In genomic region chr10:97713828-97714400, GRCh38 we compare ENCODE assay signal across 8 cellular contexts. TPM values are rescaled to one million over a fixed set of nuclear protein-coding genes. Genes with fewer than 3 reads are reported as not detected.
DNase-seq lines count a peak whose midpoint lies in the region; ATAC-seq, FAIRE-seq and TF ChIP-seq lines count a peak whose summit lies in the region.

No MANE protein-coding gene starts in this region.

- no peaks in the 10 kb centered on the region for H3K9me3 ChIP-seq in CD8-positive, alpha-beta memory T cell (ENCODE audit: low read length)
- no peaks in the 10 kb centered on the region for H3K9me3 ChIP-seq in osteoblast (ENCODE audit: low read depth, low read length)

- POLR2A ChIA-PET in CD8-positive, alpha-beta memory T cell (lab: Charles Lee): interaction anchor here (1.0 to 2.3 kb wide), 3 partner anchors 11 to 27 kb away, joined by 3 to 13 read pairs (median 10); partner anchors contain the start of genes AVPI1 and ZFYVE27

- FAIRE-seq in urothelium cell line (lab: Jason Lieb, UNC): peak; percentile 96

- H3K4me3 Mint-ChIP-seq in CD8-positive, alpha-beta memory T cell: peak overlapping the region; percentile 86 to 100 (median 99)
- H3K4me3 Mint-ChIP-seq in activated naive CD8-positive, alpha-beta T cell treated with anti-CD3 and anti-CD28 coated beads for 36 hours: peak overlapping the region; percentile 96
- H3K4me3 Mint-ChIP-seq in glutamatergic neuron (ENCODE audit: unreplicated experiment): peak overlapping the region; percentile 98

- H3K27me3 ChIP-seq in CD8-positive, alpha-beta memory T cell (ENCODE audit: insufficient read depth, low read length, poor library complexity, severe bottlenecking): no peaks in the 10 kb centered on the region
- no peaks in the 10 kb centered on the region for H3K27me3 ChIP-seq in osteoblast (ENCODE audit: insufficient read depth, low read length)

- CTCF ChIA-PET in CD8-positive, alpha-beta memory T cell (lab: Charles Lee): interaction anchor here (0.8 to 14.6 kb wide), 7 partner anchors 9 to 38 kb away, joined by 3 to 199 read pairs (median 6); partner anchors contain the start of genes AVPI1 and ZFYVE27

- DNase-seq in CD8-positive, alpha-beta memory T cell: peak; percentile 26 to 69 (median 50)
- DNase-seq in RPMI8226 (peak; percentile 77), glutamatergic neuron (peak; percentile 73), osteoblast (ENCODE audit: insufficient read length, low spot score, missing footprints) (peak; percentile 97), urothelium cell line (ENCODE audit: low spot score) (peak; percentile 76)
- DNase-seq in activated naive CD8-positive, alpha-beta T cell treated with anti-CD3 and anti-CD28 coated beads for 36 hours: peak; percentile 61

- peaks cover 0 to 3% (median 0%) of the 10 kb centered on the region in 3 donors for H3K36me3 Mint-ChIP-seq in CD8-positive, alpha-beta memory T cell
- peaks cover 4% of the 10 kb centered on the region for H3K36me3 Mint-ChIP-seq in activated naive CD8-positive, alpha-beta T cell treated with anti-CD3 and anti-CD28 coated beads for 36 hours
- no peaks in the 10 kb centered on the region for H3K36me3 Mint-ChIP-seq in glutamatergic neuron (ENCODE audit: unreplicated experiment)

- peak overlapping the region; percentile 9 for H3K27ac ChIP-seq in CD8-positive, alpha-beta memory T cell (ENCODE audit: low read depth, low read length)
- peak overlapping the region; percentile 67 for H3K27ac ChIP-seq in osteoblast (ENCODE audit: low read depth, low read length)

- peak; percentile 64 for ATAC-seq in GM19324 (IDR thresholded peaks at IDR 0.05; ENCODE audit: low FRiP score, unreplicated experiment)
- ATAC-seq in HG03520 (IDR thresholded peaks at IDR 0.05; ENCODE audit: unreplicated experiment): peak; percentile 50

- H3K4me3 ChIP-seq in CD8-positive, alpha-beta memory T cell (ENCODE audit: low read length): peak overlapping the region; percentile 59
- peak overlapping the region; percentile 85 for H3K4me3 ChIP-seq in osteoblast (ENCODE audit: insufficient read depth, low read length)

- TF ChIP-seq CTCF in glutamatergic neuron (IDR thresholded peaks at IDR 0.05; ENCODE audit: partially characterized antibody, unreplicated experiment) (no peak), osteoblast (IDR thresholded peaks at IDR 0.05; ENCODE audit: extremely low read depth, low read depth, low read length) (no peak)

- H3K27me3 Mint-ChIP-seq in CD8-positive, alpha-beta memory T cell: peaks cover 19 to 23% of the 10 kb centered on the region in 2 donors
- H3K27me3 Mint-ChIP-seq in activated naive CD8-positive, alpha-beta T cell treated with anti-CD3 and anti-CD28 coated beads for 36 hours: peaks cover 34% of the 10 kb centered on the region
- peaks cover 16% of the 10 kb centered on the region for H3K27me3 Mint-ChIP-seq in glutamatergic neuron (ENCODE audit: unreplicated experiment)

- H3K9me3 Mint-ChIP-seq in CD8-positive, alpha-beta memory T cell: no peaks in the 10 kb centered on the region
- no peaks in the 10 kb centered on the region for H3K9me3 Mint-ChIP-seq in activated naive CD8-positive, alpha-beta T cell treated with anti-CD3 and anti-CD28 coated beads for 36 hours
- peaks cover 7% of the 10 kb centered on the region for H3K9me3 Mint-ChIP-seq in glutamatergic neuron (ENCODE audit: unreplicated experiment)

- peak overlapping the region; percentile 92 for H3K4me2 ChIP-seq in osteoblast (ENCODE audit: insufficient read depth, low read length)

- no peaks in the 10 kb centered on the region for H3K36me3 ChIP-seq in CD8-positive, alpha-beta memory T cell (ENCODE audit: insufficient read depth, low read length)
- peaks cover 29% of the 10 kb centered on the region for H3K36me3 ChIP-seq in osteoblast (ENCODE audit: insufficient read depth, low read length)

- peaks cover 9 to 23% (median 9%) of the 10 kb centered on the region in 3 donors for H3K4me1 Mint-ChIP-seq in CD8-positive, alpha-beta memory T cell
- peaks cover 10% of the 10 kb centered on the region for H3K4me1 Mint-ChIP-seq in activated naive CD8-positive, alpha-beta T cell treated with anti-CD3 and anti-CD28 coated beads for 36 hours
- peaks cover 9% of the 10 kb centered on the region for H3K4me1 Mint-ChIP-seq in glutamatergic neuron (ENCODE audit: low read depth, unreplicated experiment)

- peaks cover 51% of the 10 kb centered on the region for H3K79me2 ChIP-seq in osteoblast (ENCODE audit: insufficient read depth, low read length)

- no peaks in the 10 kb centered on the region for H3K4me1 ChIP-seq in CD8-positive, alpha-beta memory T cell (ENCODE audit: insufficient read depth, low read length)
- H3K4me1 ChIP-seq in osteoblast (ENCODE audit: insufficient read depth, low read length): peaks cover 43% of the 10 kb centered on the region

- H2AFZ ChIP-seq in osteoblast (ENCODE audit: low read length): peak overlapping the region; percentile 78

- H3K27ac Mint-ChIP-seq in CD8-positive, alpha-beta memory T cell: peak overlapping the region; percentile 18 to 98 (median 95)
- H3K27ac Mint-ChIP-seq in activated naive CD8-positive, alpha-beta T cell treated with anti-CD3 and anti-CD28 coated beads for 36 hours: peak overlapping the region; percentile 94
- H3K27ac Mint-ChIP-seq in glutamatergic neuron (ENCODE audit: unreplicated experiment): peak overlapping the region; percentile 96

- H4K20me1 ChIP-seq in osteoblast (ENCODE audit: insufficient read depth, low read length): peaks cover 34% of the 10 kb centered on the region

RNA-seq across cellular contexts. Expression of gene MARVELD1, which starts 0.4 kb away (rescaled TPM):
- 1 to 10 TPM; 4.3 to 4.7 TPM for total RNA-seq in CD8-positive, alpha-beta memory T cell
- polyA plus RNA-seq in CD8-positive, alpha-beta memory T cell: 0.15 TPM
- 1 to 10 TPM; 4.1 to 5.5 TPM for total RNA-seq in activated naive CD8-positive, alpha-beta T cell treated with anti-CD3 and anti-CD28 coated beads for 36 hours
- total RNA-seq in glutamatergic neuron (ENCODE audit: unreplicated experiment) (12.2 TPM), osteoblast (56.6 and 57.5 TPM in 2 replicates)

RNA-seq across cellular contexts. Expression of gene ZFYVE27, which starts 23.0 kb away (rescaled TPM):
- 10 to 100 TPM; 27.4 to 28.6 TPM for total RNA-seq in CD8-positive, alpha-beta memory T cell
- polyA plus RNA-seq in CD8-positive, alpha-beta memory T cell: 31.4 TPM
- 10 to 100 TPM; 20.9 to 22.8 TPM for total RNA-seq in activated naive CD8-positive, alpha-beta T cell treated with anti-CD3 and anti-CD28 coated beads for 36 hours
- total RNA-seq in glutamatergic neuron (ENCODE audit: unreplicated experiment) (48.5 TPM), osteoblast (16.5 and 19.9 TPM in 2 replicates)

RNA-seq across cellular contexts. Expression of gene AVPI1, which starts 26.9 kb away (rescaled TPM):
- total RNA-seq in CD8-positive, alpha-beta memory T cell: 1 to 10 TPM; 2.3 TPM
- polyA plus RNA-seq in CD8-positive, alpha-beta memory T cell: 3.1 TPM
- 1 to 10 TPM; 3.1 to 3.2 TPM for total RNA-seq in activated naive CD8-positive, alpha-beta T cell treated with anti-CD3 and anti-CD28 coated beads for 36 hours
- total RNA-seq in glutamatergic neuron (ENCODE audit: unreplicated experiment): 4.5 TPM
- total RNA-seq in osteoblast: 101 and 105 TPM in 2 replicates

RNA-seq across cellular contexts. Expression of gene SFRP5, which starts 57.9 kb away (rescaled TPM):
- not detected for total RNA-seq in CD8-positive, alpha-beta memory T cell
- 0.54 TPM for polyA plus RNA-seq in CD8-positive, alpha-beta memory T cell
- total RNA-seq in activated naive CD8-positive, alpha-beta T cell treated with anti-CD3 and anti-CD28 coated beads for 36 hours: under 1 TPM; 0.22 to 0.27 TPM
- total RNA-seq in glutamatergic neuron (ENCODE audit: unreplicated experiment) (not detected), osteoblast (not detected in 2 replicates)

Comparison
In these comparisons a context has a peak if more than half of its experiments do, and no peak if none do; other contexts are left out.
1. Peak in every context shown above with its lines: DNase-seq, ATAC-seq, H3K4me3 ChIP-seq and H3K27ac ChIP-seq.
2. RNA of gene AVPI1, which starts 26.9 kb away (total RNA-seq): 101 to 105 TPM in osteoblast; 4.5 TPM in glutamatergic neuron (single experiment), 3.1 to 3.2 TPM in activated naive CD8-positive, alpha-beta T cell treated with anti-CD3 and anti-CD28 coated beads for 36 hours and 2.3 TPM in CD8-positive, alpha-beta memory T cell; every median in the first group is over 10 times any median in the second.